8 cellular contexts compared by ENCODE assay signal in the genomic region with DNA sequence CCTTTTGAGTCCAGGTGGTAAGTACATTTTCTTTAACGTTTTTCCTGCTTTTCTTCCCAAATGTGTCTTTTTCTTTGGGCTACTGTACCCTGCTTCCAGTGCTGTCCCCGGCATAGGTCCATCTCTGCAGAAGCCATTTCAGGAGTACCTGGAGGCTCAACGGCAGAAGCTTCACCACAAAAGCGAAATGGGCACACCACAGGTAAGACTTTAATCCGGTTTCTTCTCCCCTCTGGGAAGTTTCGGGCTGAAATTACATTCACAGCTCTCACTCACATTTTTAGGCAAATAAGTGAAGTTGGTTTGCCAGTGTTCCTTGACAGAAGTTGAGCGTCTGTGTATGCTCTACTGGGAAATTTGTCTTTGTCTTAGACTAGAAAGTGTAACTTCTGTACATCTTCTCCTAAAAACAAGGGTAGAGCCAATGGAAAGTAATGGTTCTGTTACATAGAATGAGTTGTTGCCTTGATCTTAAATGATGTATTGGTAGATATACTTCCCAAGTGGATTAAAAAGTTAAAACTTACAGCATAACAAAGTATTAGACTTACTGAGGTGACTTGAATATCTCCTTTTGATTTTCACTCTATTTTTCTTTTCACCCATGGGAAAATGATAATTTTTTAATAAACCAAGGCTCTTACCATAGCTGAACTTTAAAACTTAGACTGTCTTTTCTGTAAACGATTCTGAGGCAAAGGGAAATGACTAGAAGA. TPM values are rescaled to one million over a fixed set of nuclear protein-coding genes. Genes with fewer than 3 reads are reported as not detected.
DNase-seq lines count a peak whose midpoint lies in the region; ATAC-seq and TF ChIP-seq lines count a peak whose summit lies in the region.

No MANE protein-coding gene starts in this region.

- H3K4me3 ChIP-seq in WI38 (ENCODE audit: low read depth, low read length) (peak overlapping the region; percentile 68), esophagus (ENCODE audit: low read depth in 1 of 2, low read length in 2 of 2) (peak overlapping the region; percentile 60 to 77), osteoblast (ENCODE audit: insufficient read depth, low read length) (peak overlapping the region; percentile 85)

- H3K4me1 ChIP-seq in esophagus (ENCODE audit: control insufficient read depth in 2 of 2, insufficient read depth in 2 of 2, low read length in 1 of 2), result no peaks in the 10 kb centered on the region
- peaks cover 14% of the 10 kb centered on the region for H3K4me1 ChIP-seq in osteoblast (ENCODE audit: insufficient read depth, low read length)

- H2AFZ ChIP-seq in osteoblast (ENCODE audit: low read length), result no peak overlapping the region

- 3 to 4% methylated on average over 8 of the region's 8 CpGs for WGBS in esophagus, 2 donors

- no peak for TF ChIP-seq CTCF in WI38 (IDR thresholded peaks at IDR 0.05; ENCODE audit: low read depth, low read length)
- TF ChIP-seq CTCF in osteoblast (IDR thresholded peaks at IDR 0.05; ENCODE audit: extremely low read depth, low read depth, low read length), result no peak

- peak; percentile 45 for DNase-seq in activated T-cell treated with anti-CD3 and anti-CD28 coated beads, Interleukin-2, amount 50 U/mL, for 1 hour
- no peak for DNase-seq in activated T-cell treated with anti-CD3 and anti-CD28 coated beads for 4 hours
- no peak for DNase-seq in osteoblast (ENCODE audit: insufficient read length, low spot score, missing footprints)

- ATAC-seq in HG02981 (IDR thresholded peaks at IDR 0.05; ENCODE audit: unreplicated experiment) (no peak), GM18511 (IDR thresholded peaks at IDR 0.05; ENCODE audit: unreplicated experiment) (no peak), GM21737 (IDR thresholded peaks at IDR 0.05; ENCODE audit: unreplicated experiment) (no peak)

- H3K36me3 ChIP-seq in esophagus (ENCODE audit: control insufficient read depth in 2 of 2, insufficient read depth in 2 of 2, low read length in 1 of 2) (no peaks in the 10 kb centered on the region), osteoblast (ENCODE audit: insufficient read depth, low read length) (peaks cover 34% of the 10 kb centered on the region)

- H3K79me2 ChIP-seq in osteoblast (ENCODE audit: insufficient read depth, low read length), result peaks cover 53% of the 10 kb centered on the region

- H3K9me3 ChIP-seq in esophagus (ENCODE audit: control insufficient read depth in 2 of 2, insufficient read depth in 1 of 2, low read depth in 1 of 2, low read length in 1 of 2), result no peaks in the 10 kb centered on the region
- H3K9me3 ChIP-seq in osteoblast (ENCODE audit: low read depth, low read length), result no peaks in the 10 kb centered on the region

- peak overlapping the region; percentile 72 for H3K4me2 ChIP-seq in osteoblast (ENCODE audit: insufficient read depth, low read length)

- H3K27me3 ChIP-seq in esophagus (ENCODE audit: control insufficient read depth in 1 of 2, insufficient read depth in 2 of 2, low read length in 2 of 2) (no peaks in the 10 kb centered on the region), osteoblast (ENCODE audit: insufficient read depth, low read length) (no peaks in the 10 kb centered on the region)

- peak overlapping the region; percentile 96 for H3K27ac ChIP-seq in esophagus (ENCODE audit: low read depth in 2 of 2, low read length in 1 of 2)
- peak overlapping the region; percentile 99 for H3K27ac ChIP-seq in osteoblast (ENCODE audit: low read depth, low read length)

- H4K20me1 ChIP-seq in osteoblast (ENCODE audit: insufficient read depth, low read length), result peaks cover 3% of the 10 kb centered on the region

RNA-seq across cellular contexts. Expression of a gene that starts 54.4 kb away (rescaled TPM):
- 1 to 10 TPM; 7.1 to 8.4 TPM for polyA plus RNA-seq in esophagus
- total RNA-seq in osteoblast, result 4.0 and 4.4 TPM in 2 replicates

RNA-seq across cellular contexts. Expression of a gene that starts 54.6 kb away (rescaled TPM):
- 10 to 100 TPM; 13.2 to 13.5 TPM for polyA plus RNA-seq in esophagus
- total RNA-seq in osteoblast, result 29.0 and 30.4 TPM in 2 replicates
